7 cellular contexts compared by ENCODE assay signal in the genomic region with DNA sequence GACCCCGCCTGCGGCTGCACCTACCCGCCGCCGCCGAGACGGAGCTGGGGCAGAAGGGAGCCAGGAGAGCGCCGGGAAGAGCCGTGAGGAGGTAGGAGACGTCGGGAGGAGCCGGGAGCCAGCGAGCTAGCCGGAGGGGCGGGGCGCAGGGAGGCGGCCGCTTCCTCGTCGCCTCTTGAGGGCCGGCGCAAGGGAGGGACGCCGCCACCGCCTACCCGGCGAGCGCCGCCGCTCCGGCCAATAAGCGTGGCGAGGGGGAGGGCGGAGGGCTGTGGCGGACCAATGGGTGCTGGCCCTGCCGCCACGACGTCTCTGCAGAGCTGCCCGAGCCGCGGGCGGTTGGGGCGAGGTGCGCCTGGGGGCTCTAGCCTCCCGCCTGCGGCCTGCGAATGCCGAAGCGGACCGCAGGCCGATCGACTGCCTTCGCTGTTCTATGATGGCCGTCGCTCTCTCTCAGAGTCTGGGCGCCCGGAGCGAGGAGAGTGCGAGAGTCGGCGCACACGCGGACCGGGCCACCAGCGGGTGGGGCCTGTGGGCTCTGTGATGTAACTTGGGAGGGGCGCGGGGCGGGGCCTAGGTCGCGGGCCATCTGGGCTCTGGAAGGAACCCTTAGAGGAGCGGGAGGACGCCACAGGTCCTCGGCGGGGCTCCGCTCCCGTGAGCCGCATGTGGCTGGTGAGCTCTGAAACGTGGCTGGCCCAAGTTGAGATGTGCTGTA.
DNase-seq lines count a peak whose midpoint lies in the region; ATAC-seq and FAIRE-seq lines count a peak whose summit lies in the region.

No MANE protein-coding gene starts in this region.

- DNase-seq in GM18507 (ENCODE audit: extremely low spot score, insufficient read length, low read depth) (peak; percentile 96), NCI-H2029 (lab: John Stamatoyannopoulos, UW) (peak; percentile 98), T-helper 9 cell (peak; percentile 90), astrocyte of the hippocampus (ENCODE audit: low read depth, low spot score) (peak; percentile 99), hippocampal formation (lab: John Stamatoyannopoulos, UW) (peak; percentile 95 to 96), retina (peak; percentile 99)

- FAIRE-seq in GM18507 (lab: Jason Lieb, UNC), result peak; percentile 73

- peak; percentile 83 for ATAC-seq in HG02973 (IDR thresholded peaks at IDR 0.05; ENCODE audit: unreplicated experiment)

Comparison
In these comparisons a context has a peak if more than half of its experiments do, and no peak if none do; other contexts are left out.
1. Peak in every context shown above with its lines: DNase-seq and ATAC-seq.